11 cellular contexts compared by ENCODE assay signal in genomic region chrX:69505772-69506616, GRCh38. TPM values are rescaled to one million over a fixed set of nuclear protein-coding genes. Genes with fewer than 3 reads are reported as not detected.
DNase-seq lines count a peak whose midpoint lies in the region; ATAC-seq and TF ChIP-seq lines count a peak whose summit lies in the region.
"Had no signal": no experiment of that assay in that cellular context is flagged by ENCODE, and none has a peak within 500 bp of the region (broad histone marks: within the 10 kb centered on the region; RNA-seq: fewer than 3 reads in every experiment).

No MANE protein-coding gene starts in this region.

- WGBS in prostate gland: 21% methylated on average over 19 of the region's 36 CpGs

- H3K27ac Mint-ChIP-seq in activated CD8-positive, alpha-beta T cell treated with anti-CD3 and anti-CD28 coated beads, Interleukin-2, amount 10 ng/mL, durations not matched to agents 7 days and 5 days: no peak overlapping the region

- TF ChIP-seq POLR2A in prostate gland (IDR thresholded peaks at IDR 0.05): no peak

- H3K4me1 ChIP-seq in right atrium auricular region: no peaks in the 10 kb centered on the region
- no peaks in the 10 kb centered on the region for H3K4me1 ChIP-seq in prostate gland (replicated peaks)

- H3K27ac ChIP-seq in right atrium auricular region (peak overlapping the region; percentile 66 to 86), prostate gland (no peak overlapping the region)

- no peak for TF ChIP-seq CTCF in right atrium auricular region (IDR thresholded peaks at IDR 0.05)
- TF ChIP-seq CTCF in prostate gland (IDR thresholded peaks at IDR 0.05): no peak

- no peaks in the 10 kb centered on the region for H3K9me3 ChIP-seq in right atrium auricular region
- H3K9me3 ChIP-seq in prostate gland: no peaks in the 10 kb centered on the region

- intact Hi-C loops in prostate gland (cut with DNase I): no loop called here

- no peaks in the 10 kb centered on the region for H3K36me3 Mint-ChIP-seq in activated T-cell treated with anti-CD3 and anti-CD28 coated beads, Interleukin-2, amount 50 U/mL, for 4 hours (ENCODE audit: insufficient read depth)
- no peaks in the 10 kb centered on the region for H3K36me3 Mint-ChIP-seq in activated CD8-positive, alpha-beta T cell treated with anti-CD3 and anti-CD28 coated beads, Interleukin-2, amount 10 ng/mL, durations not matched to agents 7 days and 5 days (ENCODE audit: low read depth)

- peaks cover 5% of the 10 kb centered on the region for H3K4me1 Mint-ChIP-seq in activated T-cell treated with anti-CD3 and anti-CD28 coated beads, Interleukin-2, amount 50 U/mL, for 4 hours (ENCODE audit: low read depth)
- peaks cover 2% of the 10 kb centered on the region for H3K4me1 Mint-ChIP-seq in activated CD8-positive, alpha-beta T cell treated with anti-CD3 and anti-CD28 coated beads, Interleukin-2, amount 10 ng/mL, durations not matched to agents 7 days and 5 days (ENCODE audit: low read depth)

- H3K27me3 ChIP-seq in right atrium auricular region (no peaks in the 10 kb centered on the region), prostate gland (replicated peaks; ENCODE audit: insufficient read depth) (no peaks in the 10 kb centered on the region)

- H3K4me3 ChIP-seq in right atrium auricular region: peak overlapping the region; percentile 58
- peak overlapping the region; percentile 35 to 42 for H3K4me3 ChIP-seq in prostate gland

- no peak for DNase-seq in activated T-cell treated with anti-CD3 and anti-CD28 coated beads, Interleukin-2, amount 50 U/mL, for 4 hours
- DNase-seq in activated T-cell treated with anti-CD3 and anti-CD28 coated beads for 4 hours (no peak), right atrium auricular region (ENCODE audit: low spot score) (no peak), prostate gland (ENCODE audit: low spot score) (no peak)
- DNase-seq in activated CD8-positive, alpha-beta T cell treated with anti-CD3 and anti-CD28 coated beads, Interleukin-2, amount 10 ng/mL, durations not matched to agents 7 days and 5 days: no peak
- DNase-seq: activated CD4-positive, alpha-beta T cell treated with anti-CD3 and anti-CD28 coated beads, Interleukin-2, amount 50 U/mL, for 1 hour; SIG-M5 had no signal

- CTCF ChIA-PET in activated CD8-positive, alpha-beta T cell treated with anti-CD3 and anti-CD28 coated beads, Interleukin-2, amount 10 ng/mL, durations not matched to agents 7 days and 5 days (lab: Charles Lee): no interaction called here

- peak overlapping the region; percentile 72 for H3K4me3 Mint-ChIP-seq in activated T-cell treated with anti-CD3 and anti-CD28 coated beads, Interleukin-2, amount 50 U/mL, for 4 hours
- H3K4me3 Mint-ChIP-seq in activated CD8-positive, alpha-beta T cell treated with anti-CD3 and anti-CD28 coated beads, Interleukin-2, amount 10 ng/mL, durations not matched to agents 7 days and 5 days: peak overlapping the region; percentile 38

- H3K9me3 Mint-ChIP-seq in activated T-cell treated with anti-CD3 and anti-CD28 coated beads, Interleukin-2, amount 50 U/mL, for 4 hours: no peaks in the 10 kb centered on the region
- no peaks in the 10 kb centered on the region for H3K9me3 Mint-ChIP-seq in activated CD8-positive, alpha-beta T cell treated with anti-CD3 and anti-CD28 coated beads, Interleukin-2, amount 10 ng/mL, durations not matched to agents 7 days and 5 days (ENCODE audit: insufficient read depth)

- POLR2A ChIA-PET in activated CD8-positive, alpha-beta T cell treated with anti-CD3 and anti-CD28 coated beads, Interleukin-2, amount 10 ng/mL, durations not matched to agents 7 days and 5 days (lab: Charles Lee): no interaction called here

- no peak for ATAC-seq in activated T-cell treated with anti-CD3 and anti-CD28 coated beads, Interleukin-2, amount 50 U/mL, for 4 hours
- no peak for ATAC-seq in activated CD8-positive, alpha-beta T cell treated with anti-CD3 and anti-CD28 coated beads, Interleukin-2, amount 10 ng/mL, durations not matched to agents 7 days and 5 days
- no peak for ATAC-seq in GM19463 (IDR thresholded peaks at IDR 0.05; ENCODE audit: unreplicated experiment)
- ATAC-seq in GM19351 (IDR thresholded peaks at IDR 0.05; ENCODE audit: unreplicated experiment): no peak
- no peak for ATAC-seq in HG03196 (IDR thresholded peaks at IDR 0.05; ENCODE audit: unreplicated experiment)

- H3K27me3 Mint-ChIP-seq in activated T-cell treated with anti-CD3 and anti-CD28 coated beads, Interleukin-2, amount 50 U/mL, for 4 hours (ENCODE audit: low read depth): peaks cover 26% of the 10 kb centered on the region
- H3K27me3 Mint-ChIP-seq in activated CD8-positive, alpha-beta T cell treated with anti-CD3 and anti-CD28 coated beads, Interleukin-2, amount 10 ng/mL, durations not matched to agents 7 days and 5 days (ENCODE audit: low read depth): peaks cover 25% of the 10 kb centered on the region

- H3K36me3 ChIP-seq in right atrium auricular region (no peaks in the 10 kb centered on the region), prostate gland (no peaks in the 10 kb centered on the region)

RNA-seq across cellular contexts. Expression of gene NALF2, which starts 1.9 kb away (rescaled TPM):
- total RNA-seq in activated T-cell treated with anti-CD3 and anti-CD28 coated beads, Interleukin-2, amount 50 U/mL, for 4 hours: 1 to 10 TPM in 2 of 3 donors, under 1 TPM in 1; 0.69 to 1.6 (median 1.5) TPM
- not detected for total RNA-seq in activated CD8-positive, alpha-beta T cell treated with anti-CD3 and anti-CD28 coated beads, Interleukin-2, amount 10 ng/mL, durations not matched to agents 7 days and 5 days
- 10 to 100 TPM; 35.5 to 62.7 TPM for total RNA-seq in right atrium auricular region
- total RNA-seq in prostate gland: 1 to 10 TPM; 2.1 to 2.2 TPM
- total RNA-seq: M059J had no signal

Comparison
In these comparisons a context has a peak if more than half of its experiments do, and no peak if none do; other contexts are left out.
1. H3K27ac ChIP-seq: peak in right atrium auricular region (2 of 2); none in prostate gland (0 of 2).
2. RNA of gene NALF2, which starts 1.9 kb away (total RNA-seq): 35.5 to 62.7 TPM in right atrium auricular region; 2.1 to 2.2 TPM in prostate gland, 0.69 to 1.6 TPM in activated T-cell treated with anti-CD3 and anti-CD28 coated beads, Interleukin-2, amount 50 U/mL, for 4 hours and not detected in activated CD8-positive, alpha-beta T cell treated with anti-CD3 and anti-CD28 coated beads, Interleukin-2, amount 10 ng/mL, durations not matched to agents 7 days and 5 days; every median in the first group is over 10 times any median in the second.